Comparison of ENCODE assay signal across 11 cellular contexts in the genomic region with DNA sequence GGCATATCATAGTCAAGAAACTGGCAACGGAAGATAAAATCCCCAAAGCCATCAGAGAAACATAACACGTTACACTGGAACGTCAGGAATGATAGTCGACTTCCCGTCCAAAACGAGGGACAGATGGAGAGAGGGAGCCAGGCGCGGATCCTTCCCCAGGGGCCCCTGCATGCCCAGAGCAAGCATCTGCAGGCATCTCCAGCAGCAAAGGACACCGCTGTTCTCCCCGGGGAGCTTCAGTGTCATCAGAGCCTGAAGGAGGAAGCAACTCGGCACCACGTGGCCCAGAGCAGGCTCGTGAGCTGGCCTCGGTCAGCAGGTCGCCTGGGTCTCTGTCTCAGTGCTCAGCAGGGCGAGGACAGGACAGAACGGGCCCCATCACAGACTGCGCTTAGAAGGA. TPM values are rescaled to one million over a fixed set of nuclear protein-coding genes. Genes with fewer than 3 reads are reported as not detected.
DNase-seq lines count a peak whose midpoint lies in the region; ATAC-seq and TF ChIP-seq lines count a peak whose summit lies in the region.
"Had no signal": no experiment of that assay in that cellular context is flagged by ENCODE, and none has a peak within 500 bp of the region (broad histone marks: within the 10 kb centered on the region; RNA-seq: fewer than 3 reads in every experiment).

No MANE protein-coding gene starts in this region.

- H3K14ac ChIP-seq in neuronal stem cell (ENCODE audit: low read length) = no peak overlapping the region

- no peak overlapping the region for H3K4me3 ChIP-seq in foreskin fibroblast (ENCODE audit: low read depth in 1 of 2, low read length in 2 of 2)
- no peak overlapping the region for H3K4me3 ChIP-seq in neuronal stem cell (ENCODE audit: low read length in 2 of 2)
- H3K4me3 ChIP-seq: A549 had no signal

- H3K9me3 ChIP-seq in neuronal stem cell (replicated peaks in 1 of 2; ENCODE audit: control insufficient read depth in 2 of 2, insufficient read depth in 1 of 2, low read depth in 1 of 2, low read length in 2 of 2) = peaks cover 12 to 25% of the 10 kb centered on the region in 2 donors

- no peaks in the 10 kb centered on the region for H3K27me3 ChIP-seq in neuronal stem cell (ENCODE audit: control insufficient read depth in 3 of 3, insufficient read depth in 3 of 3, low read depth in 1 of 3, low read length in 3 of 3)

- no peak overlapping the region for H3K4me2 ChIP-seq in neuronal stem cell (ENCODE audit: insufficient read depth, low read length, poor library complexity, severe bottlenecking)
- H3K4me2 ChIP-seq: A549 had no signal

- H3K9me3 Mint-ChIP-seq in natural killer cell treated with Interleukin-12 subunit alpha and Interleukin-12 subunit beta and Interleukin-15 and Interleukin-18, amount 100 ng/mL, for 72 hours = peaks cover 4% of the 10 kb centered on the region
- H3K9me3 Mint-ChIP-seq in natural killer cell = no peaks in the 10 kb centered on the region
- H3K9me3 Mint-ChIP-seq: activated T-helper 17 cell treated with anti-CD3 and anti-CD28 coated beads, Interleukin-2, amount 50 U/mL, for 72 hours had no signal

- H3K36me3 ChIP-seq in neuronal stem cell (replicated peaks in 1 of 2; ENCODE audit: control insufficient read depth in 2 of 2, insufficient read depth in 2 of 2, low read length in 2 of 2) = peaks cover 0 to under 1% of the 10 kb centered on the region in 2 donors

- H3K4ac ChIP-seq in neuronal stem cell (ENCODE audit: low read length) = no peak overlapping the region

- WGBS in neuronal stem cell (ENCODE audit: extremely low coverage in 2 of 2, insufficient read length in 2 of 2, insufficient replicate concordance in 1 of 2), 2 donors = no CpG with 5 or more reads among the region's 18 CpGs

- H3K36me3 Mint-ChIP-seq in natural killer cell treated with Interleukin-12 subunit alpha and Interleukin-12 subunit beta and Interleukin-15 and Interleukin-18, amount 100 ng/mL, for 72 hours = peaks cover 6% of the 10 kb centered on the region
- no peaks in the 10 kb centered on the region for H3K36me3 Mint-ChIP-seq in natural killer cell

- H3K27ac ChIP-seq in neuronal stem cell (replicated peaks; ENCODE audit: low read length) = no peak overlapping the region
- H3K27ac ChIP-seq: A549 had no signal

- no peak overlapping the region for H2AFZ ChIP-seq in neuronal stem cell (ENCODE audit: low read length)

- H3K4me1 ChIP-seq in neuronal stem cell (ENCODE audit: control insufficient read depth in 2 of 2, insufficient read depth in 1 of 2, low read depth in 1 of 2, low read length in 2 of 2) = peaks cover 0 to 11% of the 10 kb centered on the region in 2 donors
- H3K4me1 ChIP-seq: A549 had no signal

- H3K27ac Mint-ChIP-seq in natural killer cell treated with Interleukin-12 subunit alpha and Interleukin-12 subunit beta and Interleukin-15 and Interleukin-18, amount 100 ng/mL, for 72 hours = no peak overlapping the region
- H3K27ac Mint-ChIP-seq in natural killer cell = no peak overlapping the region
- H3K27ac Mint-ChIP-seq: activated T-helper 17 cell treated with anti-CD3 and anti-CD28 coated beads, Interleukin-2, amount 50 U/mL, for 72 hours had no signal

- no peaks in the 10 kb centered on the region for H3K27me3 Mint-ChIP-seq in natural killer cell treated with Interleukin-12 subunit alpha and Interleukin-12 subunit beta and Interleukin-15 and Interleukin-18, amount 100 ng/mL, for 72 hours
- no peaks in the 10 kb centered on the region for H3K27me3 Mint-ChIP-seq in natural killer cell (ENCODE audit: low read depth in 2 of 2)
- H3K27me3 Mint-ChIP-seq: activated T-helper 17 cell treated with anti-CD3 and anti-CD28 coated beads, Interleukin-2, amount 50 U/mL, for 72 hours had no signal

- no peak overlapping the region for H4K8ac ChIP-seq in neuronal stem cell (ENCODE audit: low read depth, low read length)

- no peak overlapping the region for H3K23ac ChIP-seq in neuronal stem cell (ENCODE audit: low read depth, low read length, poor library complexity)

- no peak overlapping the region for H4K91ac ChIP-seq in neuronal stem cell (ENCODE audit: low read depth, low read length, poor library complexity)

- H2BK15ac ChIP-seq in neuronal stem cell (ENCODE audit: low read length) = no peak overlapping the region

- peaks cover 1% of the 10 kb centered on the region for H3K79me1 ChIP-seq in neuronal stem cell (ENCODE audit: low read depth, low read length)

- no peak for ATAC-seq in natural killer cell treated with Interleukin-12 subunit alpha and Interleukin-12 subunit beta and Interleukin-15 and Interleukin-18, amount 100 ng/mL, for 72 hours
- ATAC-seq in natural killer cell (no peak), GM19324 (IDR thresholded peaks at IDR 0.05; ENCODE audit: low FRiP score, unreplicated experiment) (no peak)
- ATAC-seq: A549; activated T-helper 17 cell treated with anti-CD3 and anti-CD28 coated beads, Interleukin-2, amount 50 U/mL, for 72 hours had no signal

- peak; percentile 25 for DNase-seq in natural killer cell treated with Interleukin-12 subunit alpha and Interleukin-12 subunit beta and Interleukin-15 and Interleukin-18, amount 100 ng/mL, for 72 hours (ENCODE audit: low spot score)
- DNase-seq in natural killer cell = no peak
- DNase-seq in foreskin fibroblast = peak; percentile 46 to 76
- DNase-seq in neuronal stem cell (ENCODE audit: low spot score) = no peak
- DNase-seq in foreskin melanocyte = no peak
- no peak for DNase-seq in NCI-H226
- DNase-seq in NCI-H2081 (lab: John Stamatoyannopoulos, UW) = no peak
- DNase-seq: effector CD4-positive, alpha-beta T cell had no signal

- intact Hi-C loops in natural killer cell (cut with micrococcal nuclease) = no loop called here

- no peak overlapping the region for H3K9ac ChIP-seq in neuronal stem cell (ENCODE audit: low read depth, low read length, poor library complexity)

- TF ChIP-seq CTCF in natural killer cell (IDR thresholded peaks at IDR 0.05) = no peak
- TF ChIP-seq CTCF in foreskin fibroblast (IDR thresholded peaks at IDR 0.05; ENCODE audit: low read depth, low read length) = no peak

- H3K4me1 Mint-ChIP-seq in natural killer cell treated with Interleukin-12 subunit alpha and Interleukin-12 subunit beta and Interleukin-15 and Interleukin-18, amount 100 ng/mL, for 72 hours (ENCODE audit: low read depth in 2 of 2) = peaks cover 0 to 4% of the 10 kb centered on the region in 2 donors
- no peaks in the 10 kb centered on the region for H3K4me1 Mint-ChIP-seq in natural killer cell

- no peak overlapping the region for H2BK12ac ChIP-seq in neuronal stem cell (ENCODE audit: low read length)

- no peak overlapping the region for H3K4me3 Mint-ChIP-seq in natural killer cell treated with Interleukin-12 subunit alpha and Interleukin-12 subunit beta and Interleukin-15 and Interleukin-18, amount 100 ng/mL, for 72 hours
- H3K4me3 Mint-ChIP-seq in natural killer cell = no peak overlapping the region
- H3K4me3 Mint-ChIP-seq: activated T-helper 17 cell treated with anti-CD3 and anti-CD28 coated beads, Interleukin-2, amount 50 U/mL, for 72 hours had no signal

- H2AK5ac ChIP-seq in neuronal stem cell (ENCODE audit: low read depth, low read length) = no peak overlapping the region

- no peak overlapping the region for H2BK120ac ChIP-seq in neuronal stem cell (ENCODE audit: low read depth, low read length)

- H3K18ac ChIP-seq in neuronal stem cell (ENCODE audit: low read length) = no peak overlapping the region

- peak overlapping the region; percentile 29 for H2BK5ac ChIP-seq in neuronal stem cell (ENCODE audit: low read length)

RNA-seq across cellular contexts. Expression of a gene that starts 50.1 kb away (rescaled TPM):
- 10 to 100 TPM; 17.1 to 21.0 TPM for total RNA-seq in natural killer cell treated with Interleukin-12 subunit alpha and Interleukin-12 subunit beta and Interleukin-15 and Interleukin-18, amount 100 ng/mL, for 72 hours
- total RNA-seq in natural killer cell = 10 to 100 TPM; 28.2 to 42.2 (median 41.2) TPM
- 6.9 TPM for polyA plus RNA-seq in neuronal stem cell (2013, experiment 1 of 2)
- 6.7 TPM for polyA plus RNA-seq in neuronal stem cell (2013, experiment 2 of 2)

Comparison
In these comparisons a context has a peak if more than half of its experiments do, and no peak if none do; other contexts are left out.
1. DNase-seq: peak in natural killer cell treated with Interleukin-12 subunit alpha and Interleukin-12 subunit beta and Interleukin-15 and Interleukin-18, amount 100 ng/mL, for 72 hours (single experiment) and foreskin fibroblast (2 of 2); none in natural killer cell (single experiment), neuronal stem cell (single experiment), foreskin melanocyte (single experiment), NCI-H226 (single experiment) and NCI-H2081 (0 of 2).